Comparison of ENCODE assay signal across 29 cellular contexts in the genomic region with DNA sequence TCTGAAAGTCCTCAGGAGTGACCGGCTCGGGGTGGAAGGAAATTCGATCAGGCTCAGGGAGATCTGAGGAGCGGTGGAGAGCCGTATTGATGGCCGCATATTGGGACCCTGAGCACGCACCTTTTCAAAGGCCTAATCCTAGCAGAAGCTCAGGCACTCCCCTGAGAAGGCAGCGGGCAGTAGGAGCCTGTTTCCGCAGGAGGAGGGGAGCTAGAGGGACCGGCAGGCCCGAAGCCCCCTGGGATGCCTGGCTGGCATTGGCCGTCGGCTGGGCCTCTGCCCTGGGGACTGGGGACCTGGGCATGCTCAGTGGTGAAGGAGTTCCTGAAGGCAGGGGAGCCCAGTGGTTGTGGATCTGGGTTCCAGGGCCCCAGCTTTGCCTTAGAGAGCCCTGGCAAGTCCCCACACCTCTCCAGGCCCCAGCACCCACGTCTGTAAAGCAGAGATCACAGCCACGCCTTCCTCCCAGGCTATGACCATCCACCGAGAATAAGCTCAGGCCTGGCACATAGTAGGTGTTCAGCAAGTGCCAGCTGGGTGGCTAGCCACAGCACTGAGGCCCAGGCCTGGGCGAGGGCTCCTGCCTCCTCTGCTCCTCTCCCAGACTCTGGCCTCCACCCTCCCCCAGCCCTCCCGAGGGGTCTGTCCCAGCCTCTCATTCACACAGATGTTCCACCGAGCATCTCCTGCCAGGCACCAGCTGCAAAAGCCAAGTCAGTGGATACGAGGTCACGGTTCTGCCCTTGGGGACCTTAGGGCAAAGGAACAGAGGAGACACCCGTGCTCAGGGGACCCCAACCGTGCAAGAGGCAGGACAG. TPM values are rescaled to one million over a fixed set of nuclear protein-coding genes. Genes with fewer than 3 reads are reported as not detected.
DNase-seq lines count a peak whose midpoint lies in the region; ATAC-seq, FAIRE-seq and TF ChIP-seq lines count a peak whose summit lies in the region.
"Had no signal": no experiment of that assay in that cellular context is flagged by ENCODE, and none has a peak within 500 bp of the region (broad histone marks: within the 10 kb centered on the region; RNA-seq: fewer than 3 reads in every experiment).

No MANE protein-coding gene starts in this region.

- H2AFZ ChIP-seq in PC-3 (ENCODE audit: low read length) (peak overlapping the region; percentile 64; the same call in 1 of the 2 replicates), H1 (ENCODE audit: low read length) (0 out of 2 replicates have a peak overlapping the region, but pooled peaks have one; percentile 12), neural progenitor cell (replicated peaks) (no peak overlapping the region)

- 0 out of 2 replicates have a peak overlapping the region, but pooled peaks have one; percentile 48 for H4K8ac ChIP-seq in H1 (ENCODE audit: extremely low read depth, insufficient read depth, low read length)

- no peaks in the 10 kb centered on the region for H3K9me3 ChIP-seq in PC-3 (ENCODE audit: low read length)
- no peaks in the 10 kb centered on the region for H3K9me3 ChIP-seq in H1 (ENCODE audit: insufficient read depth in 2 of 2, low read depth in 1 of 2, low read length in 1 of 2)
- H3K9me3 ChIP-seq in neural progenitor cell (ENCODE audit: low read depth) = no peaks in the 10 kb centered on the region
- no peaks in the 10 kb centered on the region for H3K9me3 ChIP-seq in pancreas
- H3K9me3 ChIP-seq: body of pancreas, MG63, Peyer's patch, tibial artery had no signal

- no peak overlapping the region for H3K27ac Mint-ChIP-seq in neural progenitor cell
- H3K27ac Mint-ChIP-seq: activated naive CD8-positive, alpha-beta T cell; activated T-helper 1 cell treated with anti-CD3 and anti-CD28 coated beads, Interleukin-12 subunit alpha, Interleukin-12 subunit beta, Interleukin-2, Interleukin-4 antibody, amounts not matched to agents 30 ng/mL and 10 ng/mL and 1 ng/mL, durations not matched to agents 14 hours and 24 hours and 36 hours; IgD-negative memory B cell; mesothelial cell of epicardium; nephron progenitor cell; stimulated activated naive B cell treated with anti-CD40 and anti-IgM and Interleukin-4, amounts not matched to agents 10 μg/mL and 1 μg/mL and 100 μg/mL, for 72 hours had no signal

- H4K5ac ChIP-seq in H1 (ENCODE audit: insufficient read length, low read depth, low read length) = no peak overlapping the region

- H3K79me2 ChIP-seq in PC-3 (ENCODE audit: low read length) = no peaks in the 10 kb centered on the region
- no peaks in the 10 kb centered on the region for H3K79me2 ChIP-seq in H1 (ENCODE audit: control insufficient read depth in 1 of 2, insufficient read depth in 2 of 2, low read length in 2 of 2)
- H3K79me2 ChIP-seq in neural progenitor cell (ENCODE audit: low read depth) = no peaks in the 10 kb centered on the region

- H2BK120ac ChIP-seq in H1 (replicated peaks; ENCODE audit: low read depth, low read length) = no peak overlapping the region

- no peak overlapping the region for H4K91ac ChIP-seq in H1 (replicated peaks; ENCODE audit: insufficient read length, low read length)

- H3F3A ChIP-seq in PC-3 (ENCODE audit: low read length, unreplicated experiment) (no peaks in the 10 kb centered on the region), neural progenitor cell (ENCODE audit: low read depth) (peaks cover 18% of the 10 kb centered on the region)

- TF ChIP-seq RAD21 in H1 (IDR thresholded peaks at IDR 0.05 in 1 of 2, conservative IDR thresholded peaks at IDR 0.05 in 1 of 2; ENCODE audit: low read depth in 2 of 2, low read length in 2 of 2) = no peak

- H3K9ac ChIP-seq in PC-3 (ENCODE audit: low read length) = no peak overlapping the region; the same call in 1 of the 2 replicates
- no peak overlapping the region for H3K9ac ChIP-seq in H1 (replicated peaks in 1 of 4; ENCODE audit: extremely low read depth in 1 of 4, low read depth in 3 of 4, low read length in 3 of 4)
- no peak overlapping the region for H3K9ac ChIP-seq in neural progenitor cell

- ATAC-seq in PC-3 (no peak), GM18873 (IDR thresholded peaks at IDR 0.05; ENCODE audit: low FRiP score, unreplicated experiment) (no peak), pancreas (no peak)
- ATAC-seq: body of pancreas, SK-N-SH treated with all-trans-retinoic acid at 6 μM for 48 hours had no signal

- 68% methylated on average over 23 of the region's 23 CpGs; no CpG with 5 or more reads in 1 of the 2 experiments for WGBS in H1 (ENCODE audit: extremely low coverage in 1 of 2, insufficient coverage in 1 of 2, insufficient read length in 1 of 2, insufficient replicate concordance in 2 of 2, low coverage in 1 of 2, low lambda C conversion rate in 2 of 2, missing lambda C conversion rate in 1 of 2), 2 experiments
- 52 to 55% methylated on average over 23 of the region's 23 CpGs for WGBS in pancreas, 2 donors

- H3K79me1 ChIP-seq in H1 (ENCODE audit: low read depth, low read length) = no peaks in the 10 kb centered on the region

- peak overlapping the region; percentile 37 for H3K4ac ChIP-seq in H1 (replicated peaks; ENCODE audit: insufficient read length, low read depth, low read length)

- POLR2A ChIA-PET in PC-3 (lab: Charles Lee; ENCODE audit: unreplicated experiment) = interaction anchor here (0.7 kb wide), 1 partner anchor 20 kb away, joined by 5 read pairs; no protein-coding TSS in a partner anchor
- POLR2A ChIA-PET in H1 (lab: Charles Lee; ENCODE audit: partially characterized antibody) = interaction anchor here (0.8 to 1.8 kb wide), 6 partner anchors 9 to 224 kb away, joined by 3 to 9 read pairs (median 4); no protein-coding TSS in a partner anchor

- DNase-seq in PC-3 (no peak), H1 (ENCODE audit: low read depth in 1 of 2, low spot score in 2 of 2) (no peak), neural progenitor cell (ENCODE audit: low spot score) (peak; percentile 57), HuH-7.5 (ENCODE audit: low spot score) (no peak), pancreas (no peak), NCI-H2029 treated with DMSO at 0.1 percent for 48 hours (lab: John Stamatoyannopoulos, UW) (no peak)
- DNase-seq: activated CD4-positive, CD25-positive, alpha-beta regulatory T cell treated with anti-CD3 and anti-CD28 coated beads, Interleukin-2, amount 50 U/mL, for 72 hours; body of pancreas; NCI-H1694; NCI-H226; nephron progenitor cell; Peyer's patch; stimulated activated naive B cell treated with anti-CD40 and anti-IgM and Interleukin-4, amounts not matched to agents 10 μg/mL and 1 μg/mL and 100 μg/mL, for 72 hours had no signal

- TF ChIP-seq EP300 in H1 (IDR thresholded peaks at IDR 0.05; ENCODE audit: borderline replicate concordance in 1 of 2, low read depth in 2 of 2, low read length in 2 of 2) = no peak

- TF ChIP-seq CTCF in PC-3 (conservative IDR thresholded peaks at IDR 0.05; ENCODE audit: low read depth, low read length) (no peak), H1 (IDR thresholded peaks at IDR 0.05; ENCODE audit: control extremely low read depth in 1 of 3, insufficient read depth in 1 of 3, low read depth in 1 of 3, low read length in 3 of 3) (no peak), neural progenitor cell (IDR thresholded peaks at IDR 0.05) (no peak), pancreas (IDR thresholded peaks at IDR 0.05) (no peak)

- H4K20me1 ChIP-seq in PC-3 (ENCODE audit: low read length) = no peaks in the 10 kb centered on the region
- no peaks in the 10 kb centered on the region for H4K20me1 ChIP-seq in H1 (replicated peaks in 1 of 2; ENCODE audit: control insufficient read depth in 1 of 2, insufficient read depth in 2 of 2, low read length in 2 of 2)
- H4K20me1 ChIP-seq in neural progenitor cell (ENCODE audit: low read depth) = no peaks in the 10 kb centered on the region

- H3K27ac ChIP-seq in PC-3 (ENCODE audit: low read length) = 0 out of 2 replicates have a peak overlapping the region, but pooled peaks have one; percentile 11
- no peak overlapping the region for H3K27ac ChIP-seq in H1 (ENCODE audit: low read depth, low read length)
- no peak overlapping the region for H3K27ac ChIP-seq in neural progenitor cell
- no peak overlapping the region for H3K27ac ChIP-seq in pancreas
- H3K27ac ChIP-seq: body of pancreas, C4-2B, coronary artery, Peyer's patch, tibial artery had no signal

- H3K4me3 Mint-ChIP-seq in neural progenitor cell = no peak overlapping the region
- H3K4me3 Mint-ChIP-seq: activated naive CD8-positive, alpha-beta T cell; activated T-helper 1 cell treated with anti-CD3 and anti-CD28 coated beads, Interleukin-12 subunit alpha, Interleukin-12 subunit beta, Interleukin-2, Interleukin-4 antibody, amounts not matched to agents 30 ng/mL and 10 ng/mL and 1 ng/mL, durations not matched to agents 14 hours and 24 hours and 36 hours; mesothelial cell of epicardium; nephron progenitor cell; stimulated activated naive B cell treated with anti-CD40 and anti-IgM and Interleukin-4, amounts not matched to agents 10 μg/mL and 1 μg/mL and 100 μg/mL, for 72 hours had no signal

- H2AK5ac ChIP-seq in H1 (ENCODE audit: low read depth, low read length) = no peak overlapping the region

- no TSS peak for BruUV-seq in PC-3 (replicated peaks; lab: Mats Ljungman, UMichigan)

- peaks cover 16% of the 10 kb centered on the region for H3K27me3 Mint-ChIP-seq in neural progenitor cell (ENCODE audit: insufficient read depth, low read depth)
- H3K27me3 Mint-ChIP-seq: activated naive CD8-positive, alpha-beta T cell had no signal

- peak overlapping the region; percentile 68; the same call in 1 of the 2 replicates for H2BK12ac ChIP-seq in H1 (ENCODE audit: low read depth, low read length)

- H3K4me1 Mint-ChIP-seq in neural progenitor cell = peaks cover 22% of the 10 kb centered on the region
- H3K4me1 Mint-ChIP-seq: IgD-negative memory B cell; stimulated activated naive B cell treated with anti-CD40 and anti-IgM and Interleukin-4, amounts not matched to agents 10 μg/mL and 1 μg/mL and 100 μg/mL, for 72 hours had no signal

- H3K9me3 Mint-ChIP-seq in neural progenitor cell = no peaks in the 10 kb centered on the region
- H3K9me3 Mint-ChIP-seq: activated T-helper 1 cell treated with anti-CD3 and anti-CD28 coated beads, Interleukin-12 subunit alpha, Interleukin-12 subunit beta, Interleukin-2, Interleukin-4 antibody, amounts not matched to agents 30 ng/mL and 10 ng/mL and 1 ng/mL, durations not matched to agents 14 hours and 24 hours and 36 hours; IgD-negative memory B cell; mesothelial cell of epicardium; nephron progenitor cell; stimulated activated naive B cell treated with anti-CD40 and anti-IgM and Interleukin-4, amounts not matched to agents 10 μg/mL and 1 μg/mL and 100 μg/mL, for 72 hours had no signal

- TF ChIP-seq POLR2A in H1 (IDR thresholded peaks at IDR 0.05; ENCODE audit: control extremely low read depth in 1 of 2, low read depth in 2 of 2, low read length in 2 of 2) = no peak

- H3K14ac ChIP-seq in H1 (ENCODE audit: insufficient read length) = no peak overlapping the region

- H3K9me2 ChIP-seq in PC-3 (replicated peaks; ENCODE audit: low read length) = no peaks in the 10 kb centered on the region

- H3K4me2 ChIP-seq in PC-3 (ENCODE audit: low read length) (peak overlapping the region; percentile 73), H1 (ENCODE audit: insufficient read depth in 1 of 2, low read depth in 2 of 2, low read length in 2 of 2) (no peak overlapping the region), neural progenitor cell (peak overlapping the region; percentile 14)

- H2BK20ac ChIP-seq in H1 (ENCODE audit: low read length) = no peak overlapping the region

- intact Hi-C loops in PC-3 (cut with micrococcal nuclease) = no loop called here
- intact Hi-C loops in pancreas (cut with DNase I) = no loop called here

- peak overlapping the region; percentile 59 for H3K56ac ChIP-seq in H1 (replicated peaks; ENCODE audit: insufficient read length, low read depth, low read length)

- 0 out of 2 replicates have a peak overlapping the region, but pooled peaks have one; percentile 24 for H2BK5ac ChIP-seq in H1 (ENCODE audit: low read depth, low read length)

- no peaks in the 10 kb centered on the region for H3K36me3 Mint-ChIP-seq in neural progenitor cell
- H3K36me3 Mint-ChIP-seq: activated naive CD8-positive, alpha-beta T cell; IgD-negative memory B cell; mesothelial cell of epicardium; stimulated activated naive B cell treated with anti-CD40 and anti-IgM and Interleukin-4, amounts not matched to agents 10 μg/mL and 1 μg/mL and 100 μg/mL, for 72 hours had no signal

- FAIRE-seq in H1 (lab: Jason Lieb, UNC) (no peak), pancreas (lab: Jason Lieb, UNC) (no peak)
- FAIRE-seq: D721Med, endometrium, H54 had no signal

- no peak overlapping the region for H3K23ac ChIP-seq in H1 (ENCODE audit: insufficient read length)

- no peaks in the 10 kb centered on the region for H3K36me3 ChIP-seq in PC-3 (ENCODE audit: low read depth, low read length)
- H3K36me3 ChIP-seq in H1 (ENCODE audit: control insufficient read depth in 2 of 4, insufficient read depth in 4 of 4, low read length in 3 of 4) = no peaks in the 10 kb centered on the region
- no peaks in the 10 kb centered on the region for H3K36me3 ChIP-seq in neural progenitor cell
- H3K36me3 ChIP-seq in pancreas = no peaks in the 10 kb centered on the region
- H3K36me3 ChIP-seq: MG63, Peyer's patch, tibial artery had no signal

- H3K18ac ChIP-seq in H1 (ENCODE audit: extremely low read depth, low read length) = peak overlapping the region; percentile 19

- H3K27me3 ChIP-seq in PC-3 (ENCODE audit: low read length) (no peaks in the 10 kb centered on the region), H1 (replicated peaks in 1 of 4; ENCODE audit: control insufficient read depth in 3 of 4, extremely low read depth in 1 of 4, insufficient read depth in 3 of 4, low read length in 3 of 4) (no peaks in the 10 kb centered on the region; a peak in 1 of 7 replicates), neural progenitor cell (no peaks in the 10 kb centered on the region), pancreas (no peaks in the 10 kb centered on the region)
- H3K27me3 ChIP-seq: body of pancreas, MG63, Peyer's patch had no signal

- CTCF ChIA-PET in PC-3 (lab: Charles Lee) (interaction anchor here (0.6 kb wide), 1 partner anchor 31 kb away, joined by 8 read pairs; no protein-coding TSS in a partner anchor), H1 (lab: Charles Lee; ENCODE audit: partially characterized antibody) (interaction anchor here (0.6 to 1.6 kb wide), 14 partner anchors 13 to 485 kb away, joined by 3 to 6 read pairs (median 4); no protein-coding TSS in a partner anchor)

- H3K23me2 ChIP-seq in H1 (ENCODE audit: low read depth, low read length) = no peaks in the 10 kb centered on the region

- peak overlapping the region; percentile 88 for H2BK15ac ChIP-seq in H1 (ENCODE audit: low read length)

- peak overlapping the region; percentile 52 for H3K4me3 ChIP-seq in PC-3 (ENCODE audit: low read length)
- no peak overlapping the region for H3K4me3 ChIP-seq in H1 (ENCODE audit: extremely low read depth in 1 of 4, insufficient read depth in 2 of 4, low read depth in 3 of 4, low read length in 4 of 4)
- no peak overlapping the region for H3K4me3 ChIP-seq in neural progenitor cell
- no peak overlapping the region for H3K4me3 ChIP-seq in pancreas
- H3K4me3 ChIP-seq: body of pancreas, MG63, Peyer's patch had no signal

- H3K4me1 ChIP-seq in PC-3 (ENCODE audit: insufficient read depth, low read length) (peaks cover 11% of the 10 kb centered on the region), H1 (replicated peaks in 1 of 4; ENCODE audit: control insufficient read depth in 3 of 4, insufficient read depth in 4 of 4, low read length in 3 of 4) (peaks cover 0 to 18% (median 2%) of the 10 kb centered on the region in 4 experiments; a peak in 6 of 7 replicates), neural progenitor cell (peaks cover 21% of the 10 kb centered on the region), pancreas (no peaks in the 10 kb centered on the region)
- H3K4me1 ChIP-seq: body of pancreas, Peyer's patch had no signal

RNA-seq across cellular contexts. Expression of a gene that starts 17.2 kb away (rescaled TPM):
- total RNA-seq in PC-3 (2014; rRNA removed) (not detected in 2 replicates), neural progenitor cell (ENCODE audit: low replicate concordance) (not detected in 2 replicates), pancreas (not detected)
- not detected in 2 replicates for total RNA-seq in H1 (2021; fragmentation: NEBNext Ultra II Directional; extraction: Animal tissue kit (Norgen Biotek cat#: 25700))
- polyA plus RNA-seq in H1 (2011; rRNA removed) (not detected in 2 replicates), pancreas (not detected)
- polyA plus RNA-seq in H1 (2011; cell fraction: cytosol; rRNA removed) = not detected
- not detected for polyA plus RNA-seq in H1 (2011; cell fraction: nucleus; rRNA removed)
- 0.11 to 0.28 TPM in 2 of 4 replicates, not detected in the others for polyA plus RNA-seq in H1 (2012, experiment 1 of 2)
- polyA plus RNA-seq in H1 (2012, experiment 2 of 2) = 0.73 TPM
- not detected for polyA plus RNA-seq in H1 (2013, experiment 1 of 2)
- polyA plus RNA-seq in H1 (2013, experiment 2 of 2) = not detected
- not detected in 2 replicates for polyA minus RNA-seq in H1 (2011; rRNA and poly(A)+ RNA removed)
- polyA minus RNA-seq in H1 (2011; cell fraction: cytosol; rRNA and poly(A)+ RNA removed) = not detected
- not detected for polyA minus RNA-seq in H1 (2011; cell fraction: nucleus; rRNA and poly(A)+ RNA removed)
- total RNA-seq: activated CD8-positive, alpha-beta memory T cell treated with anti-CD3 and anti-CD28 coated beads for 36 hours; activated T-helper 1 cell treated with anti-CD3 and anti-CD28 coated beads, Interleukin-12 subunit alpha, Interleukin-12 subunit beta, Interleukin-2, Interleukin-4 antibody, amounts not matched to agents 30 ng/mL and 10 ng/mL and 1 ng/mL, durations not matched to agents 14 hours and 24 hours and 36 hours; body of pancreas; left cardiac atrium; mesothelial cell of epicardium; Peyer's patch; renal cortical epithelial cell had no signal
- polyA plus RNA-seq: IgD-negative memory B cell had no signal

RNA-seq across cellular contexts. Expression of a gene that starts 25.2 kb away (rescaled TPM):
- 7.5 and 8.9 TPM in 2 replicates for total RNA-seq in PC-3 (2014; rRNA removed)
- 5.3 and 6.1 TPM in 2 replicates for total RNA-seq in H1 (2021; fragmentation: NEBNext Ultra II Directional; extraction: Animal tissue kit (Norgen Biotek cat#: 25700))
- 8.8 and 13.2 TPM in 2 replicates for polyA plus RNA-seq in H1 (2011; rRNA removed)
- 5.6 TPM for polyA plus RNA-seq in H1 (2011; cell fraction: cytosol; rRNA removed)
- 11.0 TPM for polyA plus RNA-seq in H1 (2011; cell fraction: nucleus; rRNA removed)
- 3.9 to 10.9 TPM (median 7.8 TPM) in 4 replicates for polyA plus RNA-seq in H1 (2012, experiment 1 of 2)
- polyA plus RNA-seq in H1 (2012, experiment 2 of 2) = 5.2 TPM
- polyA plus RNA-seq in H1 (2013, experiment 1 of 2) = 11.6 TPM
- polyA plus RNA-seq in H1 (2013, experiment 2 of 2) = 10.8 TPM
- 0.66 and 1.2 TPM in 2 replicates for polyA minus RNA-seq in H1 (2011; rRNA and poly(A)+ RNA removed)
- polyA minus RNA-seq in H1 (2011; cell fraction: cytosol; rRNA and poly(A)+ RNA removed) = 2.1 TPM
- polyA minus RNA-seq in H1 (2011; cell fraction: nucleus; rRNA and poly(A)+ RNA removed) = 1.2 TPM
- 1.8 and 7.2 TPM in 2 replicates for total RNA-seq in neural progenitor cell (ENCODE audit: low replicate concordance)
- under 1 TPM in 1 of 6 donors, not detected in 5; 0.47 TPM for total RNA-seq in pancreas
- not detected for polyA plus RNA-seq in pancreas
- total RNA-seq: activated CD8-positive, alpha-beta memory T cell treated with anti-CD3 and anti-CD28 coated beads for 36 hours; activated T-helper 1 cell treated with anti-CD3 and anti-CD28 coated beads, Interleukin-12 subunit alpha, Interleukin-12 subunit beta, Interleukin-2, Interleukin-4 antibody, amounts not matched to agents 30 ng/mL and 10 ng/mL and 1 ng/mL, durations not matched to agents 14 hours and 24 hours and 36 hours had no signal
- polyA plus RNA-seq: IgD-negative memory B cell had no signal

Comparison
In these comparisons a context has a peak if more than half of its experiments do, and no peak if none do; other contexts are left out.
1. H3K4me2 ChIP-seq: peak in PC-3 (single experiment) and neural progenitor cell (single experiment); none in H1 (0 of 2).